ENCODE assay signal across 10 cellular contexts in genomic region chr4:39037491-39037825, GRCh38. TPM values are rescaled to one million over a fixed set of nuclear protein-coding genes. Genes with fewer than 3 reads are reported as not detected.
DNase-seq lines count a peak whose midpoint lies in the region; ATAC-seq and TF ChIP-seq lines count a peak whose summit lies in the region.
"Had no signal": no experiment of that assay in that cellular context is flagged by ENCODE, and none has a peak within 500 bp of the region (broad histone marks: within the 10 kb centered on the region; RNA-seq: fewer than 3 reads in every experiment).

No MANE protein-coding gene starts in this region.

- H3K27ac ChIP-seq in ACC112 (ENCODE audit: low read depth, low read length), result no peak overlapping the region
- H3K27ac ChIP-seq in HUES64 (ENCODE audit: low read depth, low read length), result 0 out of 2 replicates have a peak overlapping the region, but pooled peaks have one; percentile 31
- H3K27ac ChIP-seq in body of pancreas, result peak overlapping the region in 3 of 4 donors; percentile 32 to 78 (median 40)

- H3K9me3 ChIP-seq in HUES64 (ENCODE audit: insufficient read depth, low read depth, low read length) (no peaks in the 10 kb centered on the region), body of pancreas (no peaks in the 10 kb centered on the region)

- TF ChIP-seq CTCF in body of pancreas (IDR thresholded peaks at IDR 0.05), result no peak

- H3K27me3 ChIP-seq in ACC112 (ENCODE audit: insufficient read depth, low read length) (no peaks in the 10 kb centered on the region), HUES64 (ENCODE audit: insufficient read depth, low read length) (no peaks in the 10 kb centered on the region), body of pancreas (no peaks in the 10 kb centered on the region)

- H3K4me1 ChIP-seq in ACC112 (ENCODE audit: control insufficient read depth, insufficient read depth, low read length, unreplicated experiment) (peaks cover 22% of the 10 kb centered on the region), HUES64 (ENCODE audit: insufficient read depth, low read length) (peaks cover 11% of the 10 kb centered on the region), body of pancreas (peaks cover 16% of the 10 kb centered on the region)

- 77% methylated on average over 3 of the region's 4 CpGs for WGBS in HUES64
- WGBS in body of pancreas, 2 donors, result 73 to 78% methylated on average over 4 of the region's 4 CpGs

- no peak for DNase-seq in body of pancreas
- DNase-seq in left kidney (ENCODE audit: low read depth, low spot score), result peak; percentile 38
- DNase-seq in DMS 273 (lab: John Stamatoyannopoulos, UW; ENCODE audit: unreplicated experiment), result no peak
- no peak for DNase-seq in activated T-cell treated with anti-CD3 and anti-CD28 coated beads for 4 hours
- no peak for DNase-seq in activated T-cell treated with anti-CD3 and anti-CD28 coated beads, Interleukin-2, amount 50 U/mL, for 1 hour
- DNase-seq in SHP77 treated with DMSO at 0.1 percent for 48 hours (lab: John Stamatoyannopoulos, UW), result no peak
- DNase-seq: effector memory CD8-positive, alpha-beta T cell; NCI-H2081 had no signal

- no peak for TF ChIP-seq POLR2A in body of pancreas (IDR thresholded peaks at IDR 0.05)

- no peaks in the 10 kb centered on the region for H3K36me3 ChIP-seq in ACC112 (ENCODE audit: insufficient read depth, low read length)
- H3K36me3 ChIP-seq in HUES64 (ENCODE audit: insufficient read depth, low read length), result no peaks in the 10 kb centered on the region
- H3K36me3 ChIP-seq in body of pancreas (replicated peaks in 1 of 2; ENCODE audit: insufficient read depth in 1 of 2, low read depth in 2 of 2), result no peaks in the 10 kb centered on the region

- no peak overlapping the region for H3K4me3 ChIP-seq in ACC112 (ENCODE audit: low read depth, low read length)
- no peak overlapping the region for H3K4me3 ChIP-seq in HUES64 (ENCODE audit: low read length)
- H3K4me3 ChIP-seq in body of pancreas, result no peak overlapping the region

- no peak for ATAC-seq in body of pancreas

- H3K9ac ChIP-seq in HUES64 (ENCODE audit: low read depth, low read length), result no peak overlapping the region

- peak overlapping the region; percentile 20 for H2AFZ ChIP-seq in ACC112 (ENCODE audit: low read length, unreplicated experiment)

- H3K79me2 ChIP-seq in ACC112 (ENCODE audit: control insufficient read depth, insufficient read depth, low read length, unreplicated experiment), result no peaks in the 10 kb centered on the region

- intact Hi-C loops in body of pancreas (cut with DNase I), result no loop called here

RNA-seq across cellular contexts. Expression of gene TMEM156, which starts 5.2 kb away (rescaled TPM):
- polyA plus RNA-seq in HUES64 (2013, experiment 1 of 2), result not detected
- polyA plus RNA-seq in HUES64 (2013, experiment 2 of 2), result not detected
- total RNA-seq in body of pancreas, result 1 to 10 TPM in 1 of 2 donors, not detected in 1; 2.9 TPM

RNA-seq across cellular contexts. Expression of gene KLHL5, which starts 24.6 kb away (rescaled TPM):
- polyA plus RNA-seq in HUES64 (2013, experiment 1 of 2), result 14.6 TPM
- 21.6 TPM for polyA plus RNA-seq in HUES64 (2013, experiment 2 of 2)
- 10 to 100 TPM in 1 of 2 donors, 1 to 10 TPM in 1; 5.9 to 14.5 TPM for total RNA-seq in body of pancreas
